1 cellular context compared by ENCODE assay signal in the genomic region with DNA sequence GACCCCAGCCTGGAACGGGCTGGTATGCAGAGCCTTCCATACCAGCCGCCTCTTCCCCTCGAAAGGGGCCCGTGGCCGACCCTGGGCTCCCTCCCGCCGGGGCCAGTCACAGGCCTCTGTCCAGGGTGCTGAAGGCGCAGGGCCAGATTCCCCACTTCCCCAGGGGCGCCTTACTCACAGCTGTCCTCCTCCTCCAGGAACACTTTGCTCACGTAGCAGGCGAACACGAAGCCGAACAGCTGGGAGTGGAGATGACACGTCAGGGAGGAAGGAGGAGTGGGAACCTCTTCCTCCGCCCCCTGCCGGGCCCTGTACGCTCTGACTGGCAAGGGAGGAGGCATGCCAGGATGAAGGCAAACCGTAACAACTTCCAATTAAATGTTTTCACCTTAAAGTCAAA.
A peak's percentile ranks its signal among the peaks of the same experiment; 100 is the strongest.
TF ChIP-seq lines count a peak whose summit lies in the region.

No MANE protein-coding gene starts in this region.

TF ChIP-seq in HepG2, 621 proteins besides CTCF, POLR2A, EP300 and RAD21 (continued from another document and continues in another):
- TF ChIP-seq, protein P1, sequence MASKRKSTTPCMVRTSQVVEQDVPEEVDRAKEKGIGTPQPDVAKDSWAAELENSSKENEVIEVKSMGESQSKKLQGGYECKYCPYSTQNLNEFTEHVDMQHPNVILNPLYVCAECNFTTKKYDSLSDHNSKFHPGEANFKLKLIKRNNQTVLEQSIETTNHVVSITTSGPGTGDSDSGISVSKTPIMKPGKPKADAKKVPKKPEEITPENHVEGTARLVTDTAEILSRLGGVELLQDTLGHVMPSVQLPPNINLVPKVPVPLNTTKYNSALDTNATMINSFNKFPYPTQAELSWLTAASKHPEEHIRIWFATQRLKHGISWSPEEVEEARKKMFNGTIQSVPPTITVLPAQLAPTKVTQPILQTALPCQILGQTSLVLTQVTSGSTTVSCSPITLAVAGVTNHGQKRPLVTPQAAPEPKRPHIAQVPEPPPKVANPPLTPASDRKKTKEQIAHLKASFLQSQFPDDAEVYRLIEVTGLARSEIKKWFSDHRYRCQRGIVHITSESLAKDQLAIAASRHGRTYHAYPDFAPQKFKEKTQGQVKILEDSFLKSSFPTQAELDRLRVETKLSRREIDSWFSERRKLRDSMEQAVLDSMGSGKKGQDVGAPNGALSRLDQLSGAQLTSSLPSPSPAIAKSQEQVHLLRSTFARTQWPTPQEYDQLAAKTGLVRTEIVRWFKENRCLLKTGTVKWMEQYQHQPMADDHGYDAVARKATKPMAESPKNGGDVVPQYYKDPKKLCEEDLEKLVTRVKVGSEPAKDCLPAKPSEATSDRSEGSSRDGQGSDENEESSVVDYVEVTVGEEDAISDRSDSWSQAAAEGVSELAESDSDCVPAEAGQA (IDR thresholded peaks at IDR 0.05; ENCODE audit: low read depth): no peak
- TF ChIP-seq, protein P1 (CRISPR knock-in tag; IDR thresholded peaks at IDR 0.05; ENCODE audit: borderline replicate concordance): no peak
- 0 out of 2 replicates have a peak, but pooled peaks have one; percentile 73 for TF ChIP-seq ZIK1 (CRISPR knock-in tag; IDR thresholded peaks at IDR 0.05; ENCODE audit: borderline replicate concordance, low read depth)
- TF ChIP-seq SP140L (CRISPR knock-in tag; IDR thresholded peaks at IDR 0.05; ENCODE audit: borderline replicate concordance): peak; percentile 79; the same call in 1 of the 2 replicates
- TF ChIP-seq NFYC (CRISPR knock-in tag; IDR thresholded peaks at IDR 0.05): no peak
- TF ChIP-seq, protein P2, sequence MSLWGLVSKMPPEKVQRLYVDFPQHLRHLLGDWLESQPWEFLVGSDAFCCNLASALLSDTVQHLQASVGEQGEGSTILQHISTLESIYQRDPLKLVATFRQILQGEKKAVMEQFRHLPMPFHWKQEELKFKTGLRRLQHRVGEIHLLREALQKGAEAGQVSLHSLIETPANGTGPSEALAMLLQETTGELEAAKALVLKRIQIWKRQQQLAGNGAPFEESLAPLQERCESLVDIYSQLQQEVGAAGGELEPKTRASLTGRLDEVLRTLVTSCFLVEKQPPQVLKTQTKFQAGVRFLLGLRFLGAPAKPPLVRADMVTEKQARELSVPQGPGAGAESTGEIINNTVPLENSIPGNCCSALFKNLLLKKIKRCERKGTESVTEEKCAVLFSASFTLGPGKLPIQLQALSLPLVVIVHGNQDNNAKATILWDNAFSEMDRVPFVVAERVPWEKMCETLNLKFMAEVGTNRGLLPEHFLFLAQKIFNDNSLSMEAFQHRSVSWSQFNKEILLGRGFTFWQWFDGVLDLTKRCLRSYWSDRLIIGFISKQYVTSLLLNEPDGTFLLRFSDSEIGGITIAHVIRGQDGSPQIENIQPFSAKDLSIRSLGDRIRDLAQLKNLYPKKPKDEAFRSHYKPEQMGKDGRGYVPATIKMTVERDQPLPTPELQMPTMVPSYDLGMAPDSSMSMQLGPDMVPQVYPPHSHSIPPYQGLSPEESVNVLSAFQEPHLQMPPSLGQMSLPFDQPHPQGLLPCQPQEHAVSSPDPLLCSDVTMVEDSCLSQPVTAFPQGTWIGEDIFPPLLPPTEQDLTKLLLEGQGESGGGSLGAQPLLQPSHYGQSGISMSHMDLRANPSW (CRISPR knock-in tag; IDR thresholded peaks at IDR 0.05; ENCODE audit: borderline replicate concordance): no peak
- TF ChIP-seq KLF9 (CRISPR knock-in tag; IDR thresholded peaks at IDR 0.05; ENCODE audit: low read depth): 0 out of 2 replicates have a peak, but pooled peaks have one; percentile 37
- no peak for TF ChIP-seq ZNF24 (IDR thresholded peaks at IDR 0.05)
- TF ChIP-seq, protein P3, sequence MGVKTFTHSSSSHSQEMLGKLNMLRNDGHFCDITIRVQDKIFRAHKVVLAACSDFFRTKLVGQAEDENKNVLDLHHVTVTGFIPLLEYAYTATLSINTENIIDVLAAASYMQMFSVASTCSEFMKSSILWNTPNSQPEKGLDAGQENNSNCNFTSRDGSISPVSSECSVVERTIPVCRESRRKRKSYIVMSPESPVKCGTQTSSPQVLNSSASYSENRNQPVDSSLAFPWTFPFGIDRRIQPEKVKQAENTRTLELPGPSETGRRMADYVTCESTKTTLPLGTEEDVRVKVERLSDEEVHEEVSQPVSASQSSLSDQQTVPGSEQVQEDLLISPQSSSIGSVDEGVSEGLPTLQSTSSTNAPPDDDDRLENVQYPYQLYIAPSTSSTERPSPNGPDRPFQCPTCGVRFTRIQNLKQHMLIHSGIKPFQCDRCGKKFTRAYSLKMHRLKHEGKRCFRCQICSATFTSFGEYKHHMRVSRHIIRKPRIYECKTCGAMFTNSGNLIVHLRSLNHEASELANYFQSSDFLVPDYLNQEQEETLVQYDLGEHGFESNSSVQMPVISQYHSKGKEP (CRISPR knock-in tag; IDR thresholded peaks at IDR 0.05): peak; percentile 92; the same call in 1 of the 2 replicates
- TF ChIP-seq, protein P4, sequence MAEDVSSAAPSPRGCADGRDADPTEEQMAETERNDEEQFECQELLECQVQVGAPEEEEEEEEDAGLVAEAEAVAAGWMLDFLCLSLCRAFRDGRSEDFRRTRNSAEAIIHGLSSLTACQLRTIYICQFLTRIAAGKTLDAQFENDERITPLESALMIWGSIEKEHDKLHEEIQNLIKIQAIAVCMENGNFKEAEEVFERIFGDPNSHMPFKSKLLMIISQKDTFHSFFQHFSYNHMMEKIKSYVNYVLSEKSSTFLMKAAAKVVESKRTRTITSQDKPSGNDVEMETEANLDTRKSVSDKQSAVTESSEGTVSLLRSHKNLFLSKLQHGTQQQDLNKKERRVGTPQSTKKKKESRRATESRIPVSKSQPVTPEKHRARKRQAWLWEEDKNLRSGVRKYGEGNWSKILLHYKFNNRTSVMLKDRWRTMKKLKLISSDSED (CRISPR knock-in tag; IDR thresholded peaks at IDR 0.05): no peak
- TF ChIP-seq ZNF20 (CRISPR knock-in tag; IDR thresholded peaks at IDR 0.05): no peak
- TF ChIP-seq, protein P5, sequence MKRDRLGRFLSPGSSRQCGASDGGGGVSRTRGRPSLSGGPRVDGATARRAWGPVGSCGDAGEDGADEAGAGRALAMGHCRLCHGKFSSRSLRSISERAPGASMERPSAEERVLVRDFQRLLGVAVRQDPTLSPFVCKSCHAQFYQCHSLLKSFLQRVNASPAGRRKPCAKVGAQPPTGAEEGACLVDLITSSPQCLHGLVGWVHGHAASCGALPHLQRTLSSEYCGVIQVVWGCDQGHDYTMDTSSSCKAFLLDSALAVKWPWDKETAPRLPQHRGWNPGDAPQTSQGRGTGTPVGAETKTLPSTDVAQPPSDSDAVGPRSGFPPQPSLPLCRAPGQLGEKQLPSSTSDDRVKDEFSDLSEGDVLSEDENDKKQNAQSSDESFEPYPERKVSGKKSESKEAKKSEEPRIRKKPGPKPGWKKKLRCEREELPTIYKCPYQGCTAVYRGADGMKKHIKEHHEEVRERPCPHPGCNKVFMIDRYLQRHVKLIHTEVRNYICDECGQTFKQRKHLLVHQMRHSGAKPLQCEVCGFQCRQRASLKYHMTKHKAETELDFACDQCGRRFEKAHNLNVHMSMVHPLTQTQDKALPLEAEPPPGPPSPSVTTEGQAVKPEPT (CRISPR knock-in tag; IDR thresholded peaks at IDR 0.05; ENCODE audit: low read depth): no peak; the same call in 1 of the 2 replicates
- TF ChIP-seq ZNF839 (CRISPR knock-in tag; IDR thresholded peaks at IDR 0.05; ENCODE audit: borderline replicate concordance): no peak
- TF ChIP-seq NFIC (IDR thresholded peaks at IDR 0.05; ENCODE audit: low read length): no peak
- no peak for TF ChIP-seq NONO (IDR thresholded peaks at IDR 0.05)
- TF ChIP-seq NONO (CRISPR knock-in tag; conservative IDR thresholded peaks at IDR 0.05): no peak
- peak; percentile 74; the same call in 1 of the 2 replicates for TF ChIP-seq ETV6 (CRISPR knock-in tag; conservative IDR thresholded peaks at IDR 0.05)
- no peak for TF ChIP-seq PAX8 (CRISPR knock-in tag; IDR thresholded peaks at IDR 0.05; ENCODE audit: borderline replicate concordance)
- TF ChIP-seq, protein P6, sequence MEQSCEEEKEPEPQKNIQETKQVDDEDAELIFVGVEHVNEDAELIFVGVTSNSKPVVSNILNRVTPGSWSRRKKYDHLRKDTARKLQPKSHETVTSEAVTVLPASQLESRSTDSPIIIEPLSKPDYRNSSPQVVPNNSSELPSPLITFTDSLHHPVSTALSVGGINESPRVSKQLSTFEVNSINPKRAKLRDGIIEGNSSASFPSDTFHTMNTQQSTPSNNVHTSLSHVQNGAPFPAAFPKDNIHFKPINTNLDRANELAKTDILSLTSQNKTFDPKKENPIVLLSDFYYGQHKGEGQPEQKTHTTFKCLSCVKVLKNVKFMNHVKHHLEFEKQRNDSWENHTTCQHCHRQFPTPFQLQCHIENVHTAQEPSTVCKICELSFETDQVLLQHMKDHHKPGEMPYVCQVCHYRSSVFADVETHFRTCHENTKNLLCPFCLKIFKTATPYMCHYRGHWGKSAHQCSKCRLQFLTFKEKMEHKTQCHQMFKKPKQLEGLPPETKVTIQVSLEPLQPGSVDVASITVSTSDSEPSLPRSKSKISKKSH (CRISPR knock-in tag; IDR thresholded peaks at IDR 0.05; ENCODE audit: borderline replicate concordance): no peak; the same call in 1 of the 2 replicates
- no peak for TF ChIP-seq REXO4 (CRISPR knock-in tag; IDR thresholded peaks at IDR 0.05; ENCODE audit: borderline replicate concordance)
- TF ChIP-seq TP53 (CRISPR knock-in tag; conservative IDR thresholded peaks at IDR 0.05): no peak
- TF ChIP-seq ZNF720 (CRISPR knock-in tag; IDR thresholded peaks at IDR 0.05): no peak
- TF ChIP-seq, protein P7, sequence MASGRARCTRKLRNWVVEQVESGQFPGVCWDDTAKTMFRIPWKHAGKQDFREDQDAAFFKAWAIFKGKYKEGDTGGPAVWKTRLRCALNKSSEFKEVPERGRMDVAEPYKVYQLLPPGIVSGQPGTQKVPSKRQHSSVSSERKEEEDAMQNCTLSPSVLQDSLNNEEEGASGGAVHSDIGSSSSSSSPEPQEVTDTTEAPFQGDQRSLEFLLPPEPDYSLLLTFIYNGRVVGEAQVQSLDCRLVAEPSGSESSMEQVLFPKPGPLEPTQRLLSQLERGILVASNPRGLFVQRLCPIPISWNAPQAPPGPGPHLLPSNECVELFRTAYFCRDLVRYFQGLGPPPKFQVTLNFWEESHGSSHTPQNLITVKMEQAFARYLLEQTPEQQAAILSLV (CRISPR knock-in tag; IDR thresholded peaks at IDR 0.05; ENCODE audit: borderline replicate concordance): peak; percentile 82
- no peak for TF ChIP-seq ZNF101 (CRISPR knock-in tag; IDR thresholded peaks at IDR 0.05; ENCODE audit: borderline replicate concordance, low read depth)
- TF ChIP-seq ZNF564 (CRISPR knock-in tag; IDR thresholded peaks at IDR 0.05): peak; percentile 67; the same call in 1 of the 2 replicates
- TF ChIP-seq, protein P8, sequence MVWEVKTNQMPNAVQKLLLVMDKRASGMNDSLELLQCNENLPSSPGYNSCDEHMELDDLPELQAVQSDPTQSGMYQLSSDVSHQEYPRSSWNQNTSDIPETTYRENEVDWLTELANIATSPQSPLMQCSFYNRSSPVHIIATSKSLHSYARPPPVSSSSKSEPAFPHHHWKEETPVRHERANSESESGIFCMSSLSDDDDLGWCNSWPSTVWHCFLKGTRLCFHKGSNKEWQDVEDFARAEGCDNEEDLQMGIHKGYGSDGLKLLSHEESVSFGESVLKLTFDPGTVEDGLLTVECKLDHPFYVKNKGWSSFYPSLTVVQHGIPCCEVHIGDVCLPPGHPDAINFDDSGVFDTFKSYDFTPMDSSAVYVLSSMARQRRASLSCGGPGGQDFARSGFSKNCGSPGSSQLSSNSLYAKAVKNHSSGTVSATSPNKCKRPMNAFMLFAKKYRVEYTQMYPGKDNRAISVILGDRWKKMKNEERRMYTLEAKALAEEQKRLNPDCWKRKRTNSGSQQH (CRISPR knock-in tag; IDR thresholded peaks at IDR 0.05; ENCODE audit: low read depth): peak; percentile 95
- TF ChIP-seq ZSCAN22 (CRISPR knock-in tag; IDR thresholded peaks at IDR 0.05): no peak
- TF ChIP-seq ZNF570 (CRISPR knock-in tag; IDR thresholded peaks at IDR 0.05; ENCODE audit: borderline replicate concordance): no peak
- no peak for TF ChIP-seq SIN3B (IDR thresholded peaks at IDR 0.05; ENCODE audit: low read length)
- TF ChIP-seq ZNF746 (CRISPR knock-in tag; IDR thresholded peaks at IDR 0.05): no peak
- TF ChIP-seq ZNF790 (CRISPR knock-in tag; IDR thresholded peaks at IDR 0.05; ENCODE audit: borderline replicate concordance): peak; percentile 57; the same call in 1 of the 2 replicates
- TF ChIP-seq, protein P9, sequence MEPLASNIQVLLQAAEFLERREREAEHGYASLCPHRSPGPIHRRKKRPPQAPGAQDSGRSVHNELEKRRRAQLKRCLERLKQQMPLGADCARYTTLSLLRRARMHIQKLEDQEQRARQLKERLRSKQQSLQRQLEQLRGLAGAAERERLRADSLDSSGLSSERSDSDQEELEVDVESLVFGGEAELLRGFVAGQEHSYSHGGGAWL (CRISPR knock-in tag; IDR thresholded peaks at IDR 0.05): peak; percentile 96
- TF ChIP-seq CEBPB (IDR thresholded peaks at IDR 0.05; ENCODE audit: borderline replicate concordance, low read depth, low read length): no peak
- TF ChIP-seq ZNF703 (CRISPR knock-in tag; IDR thresholded peaks at IDR 0.05; ENCODE audit: borderline replicate concordance): no peak
- TF ChIP-seq ISL2 (CRISPR knock-in tag; IDR thresholded peaks at IDR 0.05): peak; percentile 64; the same call in 1 of the 2 replicates
- TF ChIP-seq POLR2AphosphoS5 (IDR thresholded peaks at IDR 0.05; ENCODE audit: low read depth, low read length): no peak
- TF ChIP-seq, protein P10, sequence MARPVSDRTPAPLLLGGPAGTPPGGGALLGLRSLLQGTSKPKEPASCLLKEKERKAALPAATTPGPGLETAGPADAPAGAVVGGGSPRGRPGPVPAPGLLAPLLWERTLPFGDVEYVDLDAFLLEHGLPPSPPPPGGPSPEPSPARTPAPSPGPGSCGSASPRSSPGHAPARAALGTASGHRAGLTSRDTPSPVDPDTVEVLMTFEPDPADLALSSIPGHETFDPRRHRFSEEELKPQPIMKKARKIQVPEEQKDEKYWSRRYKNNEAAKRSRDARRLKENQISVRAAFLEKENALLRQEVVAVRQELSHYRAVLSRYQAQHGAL (CRISPR knock-in tag; IDR thresholded peaks at IDR 0.05; ENCODE audit: not compliant biosample characterization): no peak
- TF ChIP-seq, protein P11, sequence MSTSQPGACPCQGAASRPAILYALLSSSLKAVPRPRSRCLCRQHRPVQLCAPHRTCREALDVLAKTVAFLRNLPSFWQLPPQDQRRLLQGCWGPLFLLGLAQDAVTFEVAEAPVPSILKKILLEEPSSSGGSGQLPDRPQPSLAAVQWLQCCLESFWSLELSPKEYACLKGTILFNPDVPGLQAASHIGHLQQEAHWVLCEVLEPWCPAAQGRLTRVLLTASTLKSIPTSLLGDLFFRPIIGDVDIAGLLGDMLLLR (CRISPR knock-in tag; IDR thresholded peaks at IDR 0.05): peak; percentile 75
